8 cellular contexts compared by ENCODE assay signal in the genomic region with DNA sequence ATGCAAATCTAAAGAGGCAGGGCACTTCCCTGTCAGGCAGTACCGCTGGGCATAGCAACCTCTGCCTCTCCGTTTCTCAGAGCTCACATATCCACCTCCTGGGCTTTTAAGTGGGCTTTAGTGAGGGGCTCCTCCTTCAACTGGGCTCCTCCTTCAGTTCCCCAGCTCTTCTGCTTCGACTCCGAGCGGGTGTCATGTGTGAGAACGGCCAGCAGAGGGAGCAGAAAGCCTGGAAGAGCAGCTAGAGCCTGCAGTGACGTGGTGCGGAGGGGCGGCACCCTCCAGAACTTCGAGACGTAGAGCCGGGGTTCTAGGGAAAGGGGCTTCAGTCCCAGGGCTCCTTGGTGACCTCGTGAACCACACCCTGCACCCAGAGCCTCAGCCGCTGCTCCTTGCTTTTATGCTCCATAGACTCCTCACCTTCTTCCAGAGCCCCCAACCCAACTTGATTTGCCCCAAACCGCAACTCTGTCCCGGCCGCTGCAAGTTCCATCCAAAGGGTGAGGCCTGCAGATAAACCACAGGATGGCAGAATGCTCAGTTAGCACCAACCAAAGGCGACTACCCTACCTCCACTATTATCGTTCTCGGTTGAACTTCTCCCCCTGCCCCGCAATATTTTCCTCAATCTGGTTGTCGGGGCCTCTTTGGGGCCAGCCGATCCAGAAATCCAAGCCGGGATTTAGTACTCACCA. TPM values are rescaled to one million over a fixed set of nuclear protein-coding genes. Genes with fewer than 3 reads are reported as not detected.
DNase-seq lines count a peak whose midpoint lies in the region; ATAC-seq and TF ChIP-seq lines count a peak whose summit lies in the region.

No MANE protein-coding gene starts in this region.

- DNase-seq in GM13976 (ENCODE audit: low spot score) = peak; percentile 85
- DNase-seq in NCI-H1694 (lab: John Stamatoyannopoulos, UW) = peak; percentile 90
- DNase-seq in anterior cingulate cortex (lab: John Stamatoyannopoulos, UW) = peak; percentile 12 to 94 (median 84)
- DNase-seq in hepatic stellate cell (ENCODE audit: low spot score) = peak; percentile 89
- peak; percentile 91 for DNase-seq in putamen (ENCODE audit: low spot score)
- no peak for DNase-seq in vagina (ENCODE audit: extremely low spot score in 2 of 2)

- peaks cover 47% of the 10 kb centered on the region for H3K4me1 Mint-ChIP-seq in T-helper 1 cell treated with Interleukin-12 subunit alpha and Interleukin-12 subunit beta and Interleukin-4 antibody, amounts not matched to agents 30 μg/mL and 1 μg/mL, for 36 hours (ENCODE audit: low read depth)

- TF ChIP-seq CTCF in GM13976 (IDR thresholded peaks at IDR 0.05; ENCODE audit: borderline replicate concordance, control extremely low read depth, extremely low read depth, insufficient read depth, missing control alignments) (peak; percentile 98), vagina (IDR thresholded peaks at IDR 0.05) (peak; percentile 96 to 99 (median 98))

- peak in 1 of 2 donors; percentile 33 for TF ChIP-seq POLR2A in vagina (IDR thresholded peaks at IDR 0.05)

- no peaks in the 10 kb centered on the region for H3K36me3 ChIP-seq in vagina

- peaks cover 31% of the 10 kb centered on the region for H3K4me1 ChIP-seq in vagina

- no peaks in the 10 kb centered on the region for H3K36me3 Mint-ChIP-seq in T-helper 1 cell treated with Interleukin-12 subunit alpha and Interleukin-12 subunit beta and Interleukin-4 antibody, amounts not matched to agents 30 μg/mL and 1 μg/mL, for 36 hours (ENCODE audit: low read depth)

- H3K27ac Mint-ChIP-seq in T-helper 1 cell treated with Interleukin-12 subunit alpha and Interleukin-12 subunit beta and Interleukin-4 antibody, amounts not matched to agents 30 μg/mL and 1 μg/mL, for 36 hours = peak overlapping the region; percentile 92

- H3K27me3 ChIP-seq in vagina = no peaks in the 10 kb centered on the region

- H3K27me3 Mint-ChIP-seq in T-helper 1 cell treated with Interleukin-12 subunit alpha and Interleukin-12 subunit beta and Interleukin-4 antibody, amounts not matched to agents 30 μg/mL and 1 μg/mL, for 36 hours (ENCODE audit: low read depth) = peaks cover 22% of the 10 kb centered on the region

- peak overlapping the region; percentile 60 to 72 for H3K4me3 ChIP-seq in vagina

- H3K9me3 ChIP-seq in vagina = no peaks in the 10 kb centered on the region

- in situ Hi-C loops in GM13976 (cut with MboI; ENCODE audit: low sequenced_read_pairs, unreplicated experiment) = loop anchor here (10.0 kb wide), 1 partner anchor 174 kb away; no protein-coding TSS in a partner anchor

- intact Hi-C loops in vagina (cut with DNase I) = loop anchor here (10.0 kb wide), 1 partner anchor 154 kb away; no protein-coding TSS in a partner anchor

- peak overlapping the region; percentile 89 for H3K27ac ChIP-seq in vagina

- no peaks in the 10 kb centered on the region for H3K9me3 Mint-ChIP-seq in T-helper 1 cell treated with Interleukin-12 subunit alpha and Interleukin-12 subunit beta and Interleukin-4 antibody, amounts not matched to agents 30 μg/mL and 1 μg/mL, for 36 hours

- ATAC-seq in HG02884 (IDR thresholded peaks at IDR 0.05; ENCODE audit: unreplicated experiment) = peak; percentile 52

- H3K4me3 Mint-ChIP-seq in T-helper 1 cell treated with Interleukin-12 subunit alpha and Interleukin-12 subunit beta and Interleukin-4 antibody, amounts not matched to agents 30 μg/mL and 1 μg/mL, for 36 hours = peak overlapping the region; percentile 93

RNA-seq across cellular contexts. Expression of gene GLI1, which starts 0.4 kb away (rescaled TPM):
- total RNA-seq in vagina = 0.25 TPM

RNA-seq across cellular contexts. Expression of gene INHBE, which starts 4.1 kb away (rescaled TPM):
- not detected for total RNA-seq in vagina

RNA-seq across cellular contexts. Expression of gene ARHGAP9, which starts 20.5 kb away (rescaled TPM):
- total RNA-seq in vagina = 28.7 TPM

RNA-seq across cellular contexts. Expression of gene INHBC, which starts 24.6 kb away (rescaled TPM):
- not detected for total RNA-seq in vagina

RNA-seq across cellular contexts. Expression of gene R3HDM2, which starts 28.4 kb away (rescaled TPM):
- 44.2 TPM for total RNA-seq in vagina

Comparison
In these comparisons a context has a peak if more than half of its experiments do, and no peak if none do; other contexts are left out.
1. DNase-seq: peak in GM13976 (single experiment), NCI-H1694 (single experiment), anterior cingulate cortex (58 of 58), hepatic stellate cell (single experiment) and putamen (single experiment); none in vagina (0 of 2).